In the genomic region with DNA sequence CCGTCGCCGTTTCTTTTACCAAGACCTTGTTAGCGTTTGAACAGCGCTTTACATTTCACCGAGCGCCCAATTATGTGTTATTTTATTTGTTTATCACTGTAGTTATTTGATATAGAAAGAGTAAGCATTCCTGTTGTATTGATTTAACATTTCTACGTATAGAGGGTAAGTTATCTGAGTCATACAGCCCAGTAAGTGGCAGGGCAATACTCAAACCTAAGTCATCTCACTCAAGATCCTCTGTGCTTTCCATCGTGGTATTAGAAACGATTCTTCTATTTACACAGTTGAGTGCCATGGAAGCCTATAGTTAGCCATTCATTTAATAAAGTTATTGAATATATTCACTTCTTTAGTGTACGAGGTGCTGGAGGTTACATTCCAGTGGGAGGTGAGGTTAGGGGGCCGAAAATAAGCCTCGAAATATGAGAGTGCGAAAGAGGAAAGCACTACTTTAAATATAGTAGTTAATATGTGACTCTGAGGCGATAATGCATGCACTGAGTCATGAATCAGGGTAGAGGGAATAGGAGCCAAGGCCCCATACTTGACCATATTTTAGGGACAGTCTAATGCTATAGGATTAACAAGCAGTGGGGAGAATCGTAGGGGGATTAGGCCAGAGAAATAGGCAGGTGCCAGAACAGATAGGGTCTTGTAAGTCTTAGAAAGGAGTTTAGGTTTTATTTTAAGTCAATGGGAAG, we compare ENCODE assay signal across 8 cellular contexts. TPM values are rescaled to one million over a fixed set of nuclear protein-coding genes. Genes with fewer than 3 reads are reported as not detected.
DNase-seq lines count a peak whose midpoint lies in the region; ATAC-seq, FAIRE-seq and TF ChIP-seq lines count a peak whose summit lies in the region.

No MANE protein-coding gene starts in this region.

- H3K4me3 ChIP-seq in liver (ENCODE audit: low read depth in 1 of 3, low read length in 3 of 3), result peak overlapping the region; percentile 83 to 100 (median 98)
- H3K4me3 ChIP-seq in urinary bladder (ENCODE audit: low read depth, low read length), result peak overlapping the region; percentile 57

- no peak for FAIRE-seq in frontal cortex (lab: Jason Lieb, UNC)

- H3K36me3 Mint-ChIP-seq in activated naive CD4-positive, alpha-beta T cell treated with anti-CD3 and anti-CD28 coated beads, Interleukin-2, amount 10 ng/mL, durations not matched to agents 7 days and 5 days, result peaks cover 24% of the 10 kb centered on the region
- H3K36me3 Mint-ChIP-seq in activated naive CD4-positive, alpha-beta T cell treated with anti-CD3 and anti-CD28 coated beads, Interleukin-2, amount 50 U/mL, for 72 hours, result peaks cover 19 to 30% of the 10 kb centered on the region in 2 donors

- H3K27ac ChIP-seq in liver (ENCODE audit: low read depth in 1 of 2, low read length in 2 of 2), result no peak overlapping the region
- H3K27ac ChIP-seq in urinary bladder (ENCODE audit: low read depth), result no peak overlapping the region

- H3K36me3 ChIP-seq in liver (ENCODE audit: control insufficient read depth in 4 of 4, insufficient read depth in 3 of 4, low read depth in 1 of 4, low read length in 3 of 4) (peaks cover 0 to 4% (median 0%) of the 10 kb centered on the region in 4 donors), urinary bladder (ENCODE audit: insufficient read depth) (peaks cover under 1% of the 10 kb centered on the region)

- TF ChIP-seq RAD21 in liver (IDR thresholded peaks at IDR 0.05), result no peak

- TF ChIP-seq CTCF in liver (IDR thresholded peaks at IDR 0.05; ENCODE audit: low read depth, low read length, missing input control), result no peak

- peaks cover 2 to 22% (median 17%) of the 10 kb centered on the region in 4 donors for H3K4me1 ChIP-seq in liver (ENCODE audit: control insufficient read depth in 4 of 4, insufficient read depth in 4 of 4, low read length in 3 of 4)
- H3K4me1 ChIP-seq in urinary bladder (ENCODE audit: insufficient read depth), result no peaks in the 10 kb centered on the region

- 14% methylated on average over 16 of the region's 16 CpGs for WGBS in liver
- WGBS in urinary bladder, result 10% methylated on average over 16 of the region's 16 CpGs

- H3K4me3 Mint-ChIP-seq in activated naive CD4-positive, alpha-beta T cell treated with anti-CD3 and anti-CD28 coated beads, Interleukin-2, amount 10 ng/mL, durations not matched to agents 7 days and 5 days, result peak overlapping the region; percentile 93

- no peaks in the 10 kb centered on the region for H3K9me3 ChIP-seq in liver (ENCODE audit: control insufficient read depth in 4 of 4, low read length in 3 of 4)

- no peak overlapping the region for H3K9ac ChIP-seq in liver (ENCODE audit: low read depth in 1 of 2, low read length in 2 of 2)

- no peaks in the 10 kb centered on the region for H3K27me3 ChIP-seq in liver (ENCODE audit: control insufficient read depth in 4 of 4, insufficient read depth in 4 of 4, low read length in 3 of 4)

- CTCF ChIA-PET in activated naive CD4-positive, alpha-beta T cell treated with anti-CD3 and anti-CD28 coated beads, Interleukin-2, amount 10 ng/mL, durations not matched to agents 7 days and 5 days (lab: Charles Lee), result no interaction called here

- H3K4me1 Mint-ChIP-seq in activated naive CD4-positive, alpha-beta T cell treated with anti-CD3 and anti-CD28 coated beads, Interleukin-2, amount 10 ng/mL, durations not matched to agents 7 days and 5 days, result peaks cover 46% of the 10 kb centered on the region

- no peak for DNase-seq in activated naive CD4-positive, alpha-beta T cell treated with anti-CD3 and anti-CD28 coated beads, Interleukin-2, amount 10 ng/mL, durations not matched to agents 7 days and 5 days
- no peak for DNase-seq in activated naive CD4-positive, alpha-beta T cell (lab: John Stamatoyannopoulos, UW)
- DNase-seq in activated naive CD4-positive, alpha-beta T cell treated with anti-CD3 and anti-CD28 coated beads, Interleukin-2, amount 50 U/mL, for 72 hours (ENCODE audit: low spot score in 2 of 2), result no peak
- no peak for DNase-seq in activated gamma-delta T cell treated with Interleukin-2 at 50 U/mL for 16 hours
- no peak for DNase-seq in stimulated activated CD4-positive, alpha-beta T cell treated with anti-CD3 and anti-CD28 coated beads, Interleukin-2, amount 100 ng/mL, for 24 hours
- DNase-seq in frontal cortex (ENCODE audit: low spot score in 2 of 2), result no peak

- no peaks in the 10 kb centered on the region for H3K27me3 Mint-ChIP-seq in activated naive CD4-positive, alpha-beta T cell treated with anti-CD3 and anti-CD28 coated beads, Interleukin-2, amount 10 ng/mL, durations not matched to agents 7 days and 5 days

- peak overlapping the region; percentile 92 for H3K27ac Mint-ChIP-seq in activated naive CD4-positive, alpha-beta T cell treated with anti-CD3 and anti-CD28 coated beads, Interleukin-2, amount 10 ng/mL, durations not matched to agents 7 days and 5 days
- H3K27ac Mint-ChIP-seq in activated naive CD4-positive, alpha-beta T cell treated with anti-CD3 and anti-CD28 coated beads, Interleukin-2, amount 50 U/mL, for 72 hours, result peak overlapping the region; percentile 96 to 99

- no peaks in the 10 kb centered on the region for H3K9me3 Mint-ChIP-seq in activated naive CD4-positive, alpha-beta T cell treated with anti-CD3 and anti-CD28 coated beads, Interleukin-2, amount 10 ng/mL, durations not matched to agents 7 days and 5 days
- no peaks in the 10 kb centered on the region for H3K9me3 Mint-ChIP-seq in activated naive CD4-positive, alpha-beta T cell treated with anti-CD3 and anti-CD28 coated beads, Interleukin-2, amount 50 U/mL, for 72 hours

- ATAC-seq in activated naive CD4-positive, alpha-beta T cell treated with anti-CD3 and anti-CD28 coated beads, Interleukin-2, amount 50 U/mL, for 72 hours, result peak in 1 of 2 donors; percentile 43

TF ChIP-seq in liver, 16 proteins besides CTCF, POLR2A, EP300 and RAD21 (continues in another document):
- TF ChIP-seq JUND (IDR thresholded peaks at IDR 0.05) (no peak), YY1 (IDR thresholded peaks at IDR 0.05) (no peak), EGR1 (IDR thresholded peaks at IDR 0.05; ENCODE audit: low read depth in 2 of 2) (no peak), SP1 (IDR thresholded peaks at IDR 0.05) (no peak), NR2F2 (IDR thresholded peaks at IDR 0.05) (no peak), HNF4G (IDR thresholded peaks at IDR 0.05) (no peak), ATF3 (IDR thresholded peaks at IDR 0.05) (no peak), HNF4A (conservative IDR thresholded peaks at IDR 0.05) (no peak), GABPA (IDR thresholded peaks at IDR 0.05 in 1 of 2, conservative IDR thresholded peaks at IDR 0.05 in 1 of 2) (no peak), ZBTB33 (IDR thresholded peaks at IDR 0.05) (no peak), FOXA2 (IDR thresholded peaks at IDR 0.05) (no peak), FOXA1 (IDR thresholded peaks at IDR 0.05) (no peak), TAF1 (conservative IDR thresholded peaks at IDR 0.05) (no peak)
- TF ChIP-seq, protein P1, sequence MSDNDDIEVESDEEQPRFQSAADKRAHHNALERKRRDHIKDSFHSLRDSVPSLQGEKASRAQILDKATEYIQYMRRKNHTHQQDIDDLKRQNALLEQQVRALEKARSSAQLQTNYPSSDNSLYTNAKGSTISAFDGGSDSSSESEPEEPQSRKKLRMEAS (IDR thresholded peaks at IDR 0.05), result no peak

RNA-seq across cellular contexts. Expression of gene RAD51AP1, which starts 0.6 kb away (rescaled TPM):
- total RNA-seq in activated naive CD4-positive, alpha-beta T cell treated with anti-CD3 and anti-CD28 coated beads, Interleukin-2, amount 50 U/mL, for 72 hours, result 100 to 1,000 TPM in 1 of 2 donors, 10 to 100 TPM in 1; 50.7 to 102 TPM
- total RNA-seq in liver, result 10 to 100 TPM in 1 of 2 donors, under 1 TPM in 1; 0.50 to 14.9 TPM
- polyA plus RNA-seq in liver, result 1 to 10 TPM; 1.3 TPM
- total RNA-seq in urinary bladder, result 22.8 TPM
- 2.4 TPM for polyA plus RNA-seq in urinary bladder
- total RNA-seq in frontal cortex, result 3.7 TPM

RNA-seq across cellular contexts. Expression of gene DYRK4, which starts 22.7 kb away (rescaled TPM):
- 10 to 100 TPM; 18.5 to 34.9 TPM for total RNA-seq in activated naive CD4-positive, alpha-beta T cell treated with anti-CD3 and anti-CD28 coated beads, Interleukin-2, amount 50 U/mL, for 72 hours
- total RNA-seq in liver (10 to 100 TPM; 12.0 to 20.3 TPM), urinary bladder (38.9 TPM), frontal cortex (17.9 TPM)
- polyA plus RNA-seq in liver (10 to 100 TPM; 13.9 to 15.0 TPM), urinary bladder (46.5 TPM)
